Comparison of ENCODE assay signal across 31 cellular contexts in genomic region chr12:14698555-14698954, GRCh38. TPM values are rescaled to one million over a fixed set of nuclear protein-coding genes. Genes with fewer than 3 reads are reported as not detected.
"Had no signal": no experiment of that assay in that cellular context is flagged by ENCODE, and none has a peak within 500 bp of the region (broad histone marks: within the 10 kb centered on the region; RNA-seq: fewer than 3 reads in every experiment).

No MANE protein-coding gene starts in this region.

- H3K4me1 Mint-ChIP-seq: stimulated activated effector memory CD8-positive, alpha-beta T cell treated with anti-CD3 and anti-CD28 coated beads, Interleukin-12 subunit alpha, Interleukin-12 subunit beta, amount 100 ng/mL, for 72 hours; stimulated activated memory B cell treated with anti-CD40 and anti-IgM and Interleukin-4, amounts not matched to agents 10 μg/mL and 1 μg/mL and 100 μg/mL, for 72 hours; stimulated activated naive B cell treated with anti-CD40 and anti-IgM and Interleukin-4, amounts not matched to agents 10 μg/mL and 1 μg/mL and 100 μg/mL, for 72 hours; stimulated activated naive CD8-positive, alpha-beta T cell treated with anti-CD3 and anti-CD28 coated beads, Interleukin-15, amount 100 ng/mL, for 72 hours had no signal

- ATAC-seq: stimulated activated effector memory CD8-positive, alpha-beta T cell treated with anti-CD3 and anti-CD28 coated beads, Interleukin-12 subunit alpha, Interleukin-12 subunit beta, amount 100 ng/mL, for 72 hours; stimulated activated memory B cell treated with anti-CD40 and anti-IgM and Interleukin-4, amounts not matched to agents 10 μg/mL and 1 μg/mL and 100 μg/mL, for 72 hours; stimulated activated naive B cell treated with anti-CD40 and anti-IgM and Interleukin-4, amounts not matched to agents 10 μg/mL and 1 μg/mL and 100 μg/mL, for 72 hours; stimulated activated naive CD8-positive, alpha-beta T cell treated with anti-CD3 and anti-CD28 coated beads, Interleukin-15, amount 100 ng/mL, for 72 hours; stimulated activated naive CD8-positive, alpha-beta T cell treated with anti-CD3 and anti-CD28 coated beads, Interleukin-15, Interleukin-2, amounts not matched to agents 100 U/mL and 50 U/mL, for 24 hours; upper lobe of right lung had no signal

- H3K4me1 ChIP-seq: stomach, suprapubic skin, testis, thyroid gland, tibial artery, tibial nerve, upper lobe of left lung, upper lobe of right lung, uterus, vagina had no signal

- FAIRE-seq: urothelium cell line had no signal

- H3K27ac Mint-ChIP-seq: stimulated activated effector memory CD8-positive, alpha-beta T cell treated with anti-CD3 and anti-CD28 coated beads, Interleukin-12 subunit alpha, Interleukin-12 subunit beta, amount 100 ng/mL, for 72 hours; stimulated activated memory B cell treated with anti-CD40 and anti-IgM and Interleukin-4, amounts not matched to agents 10 μg/mL and 1 μg/mL and 100 μg/mL, for 72 hours; stimulated activated naive B cell treated with anti-CD40 and anti-IgM and Interleukin-4, amounts not matched to agents 10 μg/mL and 1 μg/mL and 100 μg/mL, for 72 hours; stimulated activated naive CD8-positive, alpha-beta T cell treated with anti-CD3 and anti-CD28 coated beads, Interleukin-15, Interleukin-2, amounts not matched to agents 100 ng/mL and 50 ng/mL, for 24 hours; type B pancreatic cell had no signal

- H3K27me3 ChIP-seq: stomach, suprapubic skin, testis, thyroid gland, tibial artery, tibial nerve, transverse colon, upper lobe of left lung, upper lobe of right lung, uterus, vagina had no signal

- H3K36me3 ChIP-seq: stomach, suprapubic skin, thoracic aorta, thyroid gland, tibial artery, tibial nerve, transverse colon, upper lobe of left lung, upper lobe of right lung, uterus, vagina had no signal

- H3K27me3 Mint-ChIP-seq: stimulated activated naive CD8-positive, alpha-beta T cell treated with anti-CD3 and anti-CD28 coated beads, Interleukin-15, amount 100 ng/mL, for 72 hours had no signal

- H3K4me3 Mint-ChIP-seq: stimulated activated effector memory CD8-positive, alpha-beta T cell treated with anti-CD3 and anti-CD28 coated beads, Interleukin-12 subunit alpha, Interleukin-12 subunit beta, amount 100 ng/mL, for 72 hours; stimulated activated memory B cell treated with anti-CD40 and anti-IgM and Interleukin-4, amounts not matched to agents 10 μg/mL and 1 μg/mL and 100 μg/mL, for 72 hours; stimulated activated naive B cell treated with anti-CD40 and anti-IgM and Interleukin-4, amounts not matched to agents 10 μg/mL and 1 μg/mL and 100 μg/mL, for 72 hours; stimulated activated naive CD8-positive, alpha-beta T cell treated with anti-CD3 and anti-CD28 coated beads, Interleukin-15, amount 100 ng/mL, for 72 hours; stimulated activated naive CD8-positive, alpha-beta T cell treated with anti-CD3 and anti-CD28 coated beads, Interleukin-15, Interleukin-2, amounts not matched to agents 100 ng/mL and 50 ng/mL, for 24 hours; type B pancreatic cell had no signal

- H3K36me3 Mint-ChIP-seq: stimulated activated effector memory CD8-positive, alpha-beta T cell treated with anti-CD3 and anti-CD28 coated beads, Interleukin-12 subunit alpha, Interleukin-12 subunit beta, amount 100 ng/mL, for 72 hours; stimulated activated memory B cell treated with anti-CD40 and anti-IgM and Interleukin-4, amounts not matched to agents 10 μg/mL and 1 μg/mL and 100 μg/mL, for 72 hours; stimulated activated naive B cell treated with anti-CD40 and anti-IgM and Interleukin-4, amounts not matched to agents 10 μg/mL and 1 μg/mL and 100 μg/mL, for 72 hours had no signal

- H3K9me3 ChIP-seq: stomach, suprapubic skin, testis, thoracic aorta, thyroid gland, tibial artery, tibial nerve, transverse colon, upper lobe of left lung, upper lobe of right lung, uterus, vagina had no signal

- H3K27ac ChIP-seq: stomach, suprapubic skin, testis, thoracic aorta, thyroid gland, tibial artery, tibial nerve, transverse colon, upper lobe of left lung, upper lobe of right lung, uterus, vagina had no signal

- H3K9me3 Mint-ChIP-seq: stimulated activated effector memory CD8-positive, alpha-beta T cell treated with anti-CD3 and anti-CD28 coated beads, Interleukin-12 subunit alpha, Interleukin-12 subunit beta, amount 100 ng/mL, for 72 hours; stimulated activated memory B cell treated with anti-CD40 and anti-IgM and Interleukin-4, amounts not matched to agents 10 μg/mL and 1 μg/mL and 100 μg/mL, for 72 hours; stimulated activated naive CD8-positive, alpha-beta T cell treated with anti-CD3 and anti-CD28 coated beads, Interleukin-15, Interleukin-2, amounts not matched to agents 100 ng/mL and 50 ng/mL, for 24 hours had no signal

- H3K4me3 ChIP-seq: stomach, suprapubic skin, testis, thoracic aorta, thyroid gland, tibial artery, tibial nerve, transverse colon, upper lobe of left lung, upper lobe of right lung, uterus, vagina had no signal

- DNase-seq: stimulated activated CD4-positive, alpha-beta T cell treated with anti-CD3 and anti-CD28 coated beads, Interleukin-2, amount 100 ng/mL, for 48 hours; stimulated activated CD4-positive, alpha-beta T cell treated with anti-CD3 and anti-CD28 coated beads, Interleukin-4, amount 100 ng/mL, for 1 hour; stimulated activated CD4-positive, alpha-beta T cell treated with anti-CD3 and anti-CD28 coated beads, Interleukin-4, amount 100 ng/mL, for 24 hours; stimulated activated CD4-positive, alpha-beta T cell treated with anti-CD3 and anti-CD28 coated beads, Interleukin-4, amount 100 ng/mL, for 4 hours; stimulated activated CD8-positive, alpha-beta memory T cell treated with anti-CD3 and anti-CD28 coated beads, Interleukin-4, amount 100 ng/mL, for 48 hours; stimulated activated naive B cell treated with anti-CD40 and anti-IgM and Interleukin-4, amounts not matched to agents 10 μg/mL and 1 μg/mL and 100 μg/mL, for 72 hours; stimulated activated naive CD4-positive, alpha-beta T cell; stimulated activated naive CD4-positive, alpha-beta T cell treated with Interleukin-2 at 50 U/mL for 16 hours; stimulated activated naive CD8-positive, alpha-beta T cell treated with anti-CD3 and anti-CD28 coated beads, Interleukin-15, amount 100 ng/mL, for 72 hours; stimulated activated naive CD8-positive, alpha-beta T cell treated with anti-CD3 and anti-CD28 coated beads, Interleukin-15, Interleukin-2, amounts not matched to agents 100 U/mL and 50 U/mL, for 24 hours; stomach; substantia nigra; testis; thyroid gland; tibial artery; transverse colon; trophoblast cell; upper lobe of left lung; upper lobe of right lung; uterus had no signal

RNA-seq across cellular contexts. Expression of gene GUCY2C, which starts 2.2 kb away (rescaled TPM):
- total RNA-seq: thyroid gland, tibial nerve, upper lobe of right lung, ureter, urinary bladder had no signal
- polyA plus RNA-seq: urinary bladder had no signal
